1 cellular context compared by ENCODE assay signal in genomic region chr6:83185096-83185495, GRCh38.
TF ChIP-seq lines count a peak whose summit lies in the region.

No MANE protein-coding gene starts in this region.

TF ChIP-seq in HepG2, 621 proteins besides CTCF, POLR2A, EP300 and RAD21:
- 0 out of 2 replicates have a peak, but pooled peaks have one; percentile 51 for TF ChIP-seq POLR2AphosphoS2 (IDR thresholded peaks at IDR 0.05; ENCODE audit: low read depth, low read length)
- TF ChIP-seq ZFP62 (CRISPR knock-in tag; IDR thresholded peaks at IDR 0.05): no peak
TF ChIP-seq in HepG2: peak in this region for 1.
